In genomic region chr1:19327301-19327700, GRCh38 we compare ENCODE assay signal across 25 cellular contexts. TPM values are rescaled to one million over a fixed set of nuclear protein-coding genes. Genes with fewer than 3 reads are reported as not detected.
DNase-seq lines count a peak whose midpoint lies in the region; ATAC-seq and TF ChIP-seq lines count a peak whose summit lies in the region.
"Had no signal": no experiment of that assay in that cellular context is flagged by ENCODE, and none has a peak within 500 bp of the region (broad histone marks: within the 10 kb centered on the region; RNA-seq: fewer than 3 reads in every experiment).

No MANE protein-coding gene starts in this region.

- no peaks in the 10 kb centered on the region for H3K79me1 ChIP-seq in H9 (ENCODE audit: insufficient read depth, low read depth, low read length, poor library complexity, severe bottlenecking)

- TF ChIP-seq CTCF in H9 (conservative IDR thresholded peaks at IDR 0.05): no peak

- H3T11ph ChIP-seq in H9 (ENCODE audit: low read length): no peak overlapping the region

- H4K91ac ChIP-seq in H9 (ENCODE audit: insufficient read length, low read depth, low read length): no peak overlapping the region

- H2BK5ac ChIP-seq in H9 (ENCODE audit: insufficient read length, low read length): no peak overlapping the region

- H3K9me3 ChIP-seq in H9 (ENCODE audit: control insufficient read depth, low read depth, low read length): no peaks in the 10 kb centered on the region
- H3K9me3 ChIP-seq: SJSA1 had no signal

- no peak overlapping the region for H2AK5ac ChIP-seq in H9 (ENCODE audit: insufficient read length, low read length)

- no peak overlapping the region for H3K4me2 ChIP-seq in H9 (ENCODE audit: insufficient read depth, insufficient read length, low read length)
- H3K4me2 ChIP-seq: GM23338, KMS-11 had no signal

- H3K9me3 Mint-ChIP-seq in H9: no peaks in the 10 kb centered on the region
- no peaks in the 10 kb centered on the region for H3K9me3 Mint-ChIP-seq in central memory CD8-positive, alpha-beta T cell
- H3K9me3 Mint-ChIP-seq: GM23338, IgD-negative memory B cell had no signal

- no peak overlapping the region for H2AFZ ChIP-seq in H9 (ENCODE audit: low read length)
- H2AFZ ChIP-seq: GM23338 had no signal

- ATAC-seq in central memory CD8-positive, alpha-beta T cell (replicated peaks; ENCODE audit: extremely low read depth, poor library complexity, severe bottlenecking): no peak
- ATAC-seq in left lobe of liver: peak; percentile 9
- ATAC-seq: GM23338, HCT116, PC-3 had no signal

- H3K4me3 Mint-ChIP-seq in H9: no peak overlapping the region
- no peak overlapping the region for H3K4me3 Mint-ChIP-seq in central memory CD8-positive, alpha-beta T cell
- H3K4me3 Mint-ChIP-seq: GM23338 had no signal

- H3K27me3 Mint-ChIP-seq in H9 (ENCODE audit: low read depth): no peaks in the 10 kb centered on the region; the same call in 1 of the 2 replicates
- no peaks in the 10 kb centered on the region for H3K27me3 Mint-ChIP-seq in central memory CD8-positive, alpha-beta T cell
- H3K27me3 Mint-ChIP-seq: IgD-negative memory B cell had no signal

- no peak overlapping the region for H3K23ac ChIP-seq in H9 (ENCODE audit: insufficient read length, low read depth, low read length)

- H3K23me2 ChIP-seq in H9 (ENCODE audit: insufficient read length, low read depth, low read length, poor library complexity, severe bottlenecking): no peaks in the 10 kb centered on the region

- WGBS in H9 (ENCODE audit: extremely low coverage, insufficient read length, low lambda C conversion rate): no CpG with 5 or more reads among the region's 16 CpGs

- no peaks in the 10 kb centered on the region for H3K27me3 ChIP-seq in H9 (ENCODE audit: insufficient read depth, low read length)
- H3K27me3 ChIP-seq: SJSA1 had no signal

- 0 out of 7 replicates have a peak overlapping the region, but pooled peaks of 2 of the 3 experiments have one; percentile 38 to 60 for H3K27ac Mint-ChIP-seq in H9
- peak overlapping the region; percentile 71 for H3K27ac Mint-ChIP-seq in central memory CD8-positive, alpha-beta T cell (ENCODE audit: low read depth)
- H3K27ac Mint-ChIP-seq: GM23338 had no signal

- H3K4me1 ChIP-seq in H9 (ENCODE audit: insufficient read depth, low read length): no peaks in the 10 kb centered on the region
- H3K4me1 ChIP-seq: SJSA1 had no signal

- H3K4ac ChIP-seq in H9 (ENCODE audit: low read depth, low read length): no peak overlapping the region

- peak; percentile 28 to 31 for DNase-seq in NCI-H524 (lab: John Stamatoyannopoulos, UW)
- no peak for DNase-seq in NCI-H524 treated with DMSO at 0.1 percent for 48 hours (lab: John Stamatoyannopoulos, UW)
- DNase-seq in H9: peak; percentile 19
- no peak for DNase-seq in central memory CD8-positive, alpha-beta T cell (ENCODE audit: low spot score in 2 of 2)
- DNase-seq in left lobe of liver (ENCODE audit: low spot score): no peak
- no peak for DNase-seq in activated effector memory CD4-positive, alpha-beta T cell treated with anti-CD3 and anti-CD28 coated beads, Interleukin-2, amount 50 U/mL, for 16 hours
- no peak for DNase-seq in activated CD4-positive, alpha-beta T cell treated with anti-CD3 and anti-CD28 coated beads, Interleukin-2, amount 50 U/mL, for 48 hours
- DNase-seq in kidney glomerular epithelial cell (lab: John Stamatoyannopoulos, UW): no peak
- DNase-seq: Calu3; MM.1S; NCI-H1417; NCI-H1694; NCI-H2081; NCI-H345; NCI-H510A treated with DMSO at 0.1 percent for 48 hours; NCI-H82; NK-92 treated with Interleukin-12 subunit alpha and Interleukin-12 subunit beta, amount 100 ng/mL, for 24 hours; PC-3 had no signal

- H4K8ac ChIP-seq in H9 (replicated peaks; ENCODE audit: insufficient read length, low read depth, low read length): no peak overlapping the region

- no peak overlapping the region for H4K5ac ChIP-seq in H9 (ENCODE audit: insufficient read length, low read depth, low read length)

- H2BK120ac ChIP-seq in H9 (ENCODE audit: low read depth, low read length, poor library complexity, severe bottlenecking): no peak overlapping the region

- H3K27ac ChIP-seq in H9 (ENCODE audit: insufficient read length, low read depth, low read length): no peak overlapping the region
- H3K27ac ChIP-seq: HL-60, KMS-11, SJSA1 had no signal

- no peaks in the 10 kb centered on the region for H4K20me1 ChIP-seq in H9 (ENCODE audit: control insufficient read depth, insufficient read depth, insufficient read length)

- H3K56ac ChIP-seq in H9 (ENCODE audit: insufficient read length, low read depth, low read length): no peak overlapping the region

- peaks cover 10 to 25% (median 18%) of the 10 kb centered on the region in 3 experiments; a peak in 6 of 7 replicates for H3K36me3 Mint-ChIP-seq in H9 (ENCODE audit: insufficient read depth in 1 of 3, low read depth in 3 of 3)
- peaks cover 50% of the 10 kb centered on the region for H3K36me3 Mint-ChIP-seq in central memory CD8-positive, alpha-beta T cell (ENCODE audit: insufficient read depth)

- H3K4me1 Mint-ChIP-seq in H9: no peaks in the 10 kb centered on the region
- peaks cover 3% of the 10 kb centered on the region for H3K4me1 Mint-ChIP-seq in central memory CD8-positive, alpha-beta T cell
- H3K4me1 Mint-ChIP-seq: GM23338 had no signal

- no peak overlapping the region for H3K9ac ChIP-seq in H9 (ENCODE audit: extremely low read depth, insufficient read length, low read length)
- H3K9ac ChIP-seq: KMS-11 had no signal

- no peak overlapping the region for H2BK15ac ChIP-seq in H9 (ENCODE audit: low read depth, low read length)

- no peak overlapping the region for H2BK12ac ChIP-seq in H9 (ENCODE audit: insufficient read length, low read depth, low read length)

- no peak overlapping the region for H3K18ac ChIP-seq in H9 (ENCODE audit: insufficient read length, low read depth, low read length)

- no peaks in the 10 kb centered on the region for H3K79me2 ChIP-seq in H9 (ENCODE audit: insufficient read depth, low read length)

- no peak overlapping the region for H3K14ac ChIP-seq in H9 (ENCODE audit: insufficient read depth, low read length)

- no peak overlapping the region for H2BK20ac ChIP-seq in H9 (ENCODE audit: low read depth, low read length, poor library complexity, severe bottlenecking)

RNA-seq across cellular contexts. Expression of gene SLC66A1, which starts 15.2 kb away (rescaled TPM):
- total RNA-seq in H9 (2021): 22.5 TPM in 2 replicates
- total RNA-seq in left lobe of liver: 9.1 TPM

RNA-seq across cellular contexts. Expression of gene AKR7A2, which starts 15.4 kb away (rescaled TPM):
- 48.0 and 50.3 TPM in 2 replicates for total RNA-seq in H9 (2021)
- total RNA-seq in left lobe of liver: 53.5 TPM

RNA-seq across cellular contexts. Expression of gene AKR7A3, which starts 38.7 kb away (rescaled TPM):
- 0.74 and 0.81 TPM in 2 replicates for total RNA-seq in H9 (2021)
- total RNA-seq in left lobe of liver: 111 TPM
- total RNA-seq: A172 had no signal

Comparison
In these comparisons a context has a peak if more than half of its experiments do, and no peak if none do; other contexts are left out.
1. DNase-seq: peak in NCI-H524 (2 of 2) and H9 (single experiment); none in NCI-H524 treated with DMSO at 0.1 percent for 48 hours (single experiment), central memory CD8-positive, alpha-beta T cell (0 of 2), left lobe of liver (single experiment), activated effector memory CD4-positive, alpha-beta T cell treated with anti-CD3 and anti-CD28 coated beads, Interleukin-2, amount 50 U/mL, for 16 hours (single experiment), activated CD4-positive, alpha-beta T cell treated with anti-CD3 and anti-CD28 coated beads, Interleukin-2, amount 50 U/mL, for 48 hours (0 of 2) and kidney glomerular epithelial cell (single experiment).
2. RNA of gene AKR7A3, which starts 38.7 kb away (total RNA-seq): 111 TPM in left lobe of liver (single experiment); 0.74 to 0.81 TPM in H9; every median in the first group is over 10 times any median in the second.